ENCODE assay signal across 1 cellular context in the genomic region with DNA sequence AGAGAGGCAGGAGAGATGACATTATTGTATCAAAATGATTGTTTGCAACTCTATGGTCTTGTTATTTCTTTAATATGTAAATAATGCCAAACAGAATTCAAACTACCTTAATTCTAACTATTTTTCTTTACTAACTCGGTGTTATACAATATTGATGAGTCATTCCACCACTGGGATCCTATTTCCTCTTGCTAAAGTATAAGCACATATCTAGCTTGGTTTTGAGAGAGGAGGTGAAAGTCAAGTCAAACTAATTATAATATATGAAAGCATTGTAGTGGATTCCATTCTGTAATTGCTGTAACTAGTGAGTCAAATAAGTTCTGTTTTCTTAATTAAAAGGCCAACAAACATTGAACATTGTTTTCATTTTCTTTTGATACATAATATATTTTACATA.
TF ChIP-seq lines count a peak whose summit lies in the region.

No MANE protein-coding gene starts in this region.

TF ChIP-seq in SK-N-SH, 30 proteins besides CTCF, POLR2A, EP300 and RAD21 (continued from another document):
- TF ChIP-seq, protein P1, sequence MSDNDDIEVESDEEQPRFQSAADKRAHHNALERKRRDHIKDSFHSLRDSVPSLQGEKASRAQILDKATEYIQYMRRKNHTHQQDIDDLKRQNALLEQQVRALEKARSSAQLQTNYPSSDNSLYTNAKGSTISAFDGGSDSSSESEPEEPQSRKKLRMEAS (IDR thresholded peaks at IDR 0.05; ENCODE audit: low read depth) = no peak
- TF ChIP-seq POLR2AphosphoS5 (IDR thresholded peaks at IDR 0.05; ENCODE audit: low read depth, low read length) = no peak
- TF ChIP-seq RXRA (IDR thresholded peaks at IDR 0.05; ENCODE audit: borderline replicate concordance, low read depth) = no peak
- no peak for TF ChIP-seq NRF1 (IDR thresholded peaks at IDR 0.05; ENCODE audit: low read depth, low read length)
- TF ChIP-seq JUND (IDR thresholded peaks at IDR 0.05) = no peak
- TF ChIP-seq, protein P2, sequence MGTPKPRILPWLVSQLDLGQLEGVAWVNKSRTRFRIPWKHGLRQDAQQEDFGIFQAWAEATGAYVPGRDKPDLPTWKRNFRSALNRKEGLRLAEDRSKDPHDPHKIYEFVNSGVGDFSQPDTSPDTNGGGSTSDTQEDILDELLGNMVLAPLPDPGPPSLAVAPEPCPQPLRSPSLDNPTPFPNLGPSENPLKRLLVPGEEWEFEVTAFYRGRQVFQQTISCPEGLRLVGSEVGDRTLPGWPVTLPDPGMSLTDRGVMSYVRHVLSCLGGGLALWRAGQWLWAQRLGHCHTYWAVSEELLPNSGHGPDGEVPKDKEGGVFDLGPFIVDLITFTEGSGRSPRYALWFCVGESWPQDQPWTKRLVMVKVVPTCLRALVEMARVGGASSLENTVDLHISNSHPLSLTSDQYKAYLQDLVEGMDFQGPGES (IDR thresholded peaks at IDR 0.05; ENCODE audit: low read depth, low read length) = no peak
- no peak for TF ChIP-seq MXI1 (IDR thresholded peaks at IDR 0.05; ENCODE audit: low read depth, low read length)
